2 cellular contexts compared by ENCODE assay signal in genomic region chr9:119003882-119004617, GRCh38.
TF ChIP-seq lines count a peak whose summit lies in the region.

No MANE protein-coding gene starts in this region.

TF ChIP-seq in SK-N-SH, 30 proteins besides CTCF, POLR2A, EP300 and RAD21:
- TF ChIP-seq SMC3 (IDR thresholded peaks at IDR 0.05; ENCODE audit: low read depth, low read length) (no peak), EZH2phosphoT487 (IDR thresholded peaks at IDR 0.05; ENCODE audit: borderline replicate concordance, low read depth) (no peak), POLR2AphosphoS5 (IDR thresholded peaks at IDR 0.05; ENCODE audit: low read depth, low read length) (no peak), FOXJ3 (CRISPR knock-in tag; IDR thresholded peaks at IDR 0.05) (no peak)
TF ChIP-seq in SK-N-SH: peak in this region for 0.

TF ChIP-seq in SK-N-SH treated with all-trans-retinoic acid at 6 μM for 48 hours, 23 proteins besides CTCF, POLR2A, EP300 and RAD21:
- TF ChIP-seq ESRRG (CRISPR knock-in tag; IDR thresholded peaks at IDR 0.05) (no peak), PPARA (CRISPR knock-in tag; IDR thresholded peaks at IDR 0.05; ENCODE audit: borderline replicate concordance) (no peak)
- TF ChIP-seq, protein P1, sequence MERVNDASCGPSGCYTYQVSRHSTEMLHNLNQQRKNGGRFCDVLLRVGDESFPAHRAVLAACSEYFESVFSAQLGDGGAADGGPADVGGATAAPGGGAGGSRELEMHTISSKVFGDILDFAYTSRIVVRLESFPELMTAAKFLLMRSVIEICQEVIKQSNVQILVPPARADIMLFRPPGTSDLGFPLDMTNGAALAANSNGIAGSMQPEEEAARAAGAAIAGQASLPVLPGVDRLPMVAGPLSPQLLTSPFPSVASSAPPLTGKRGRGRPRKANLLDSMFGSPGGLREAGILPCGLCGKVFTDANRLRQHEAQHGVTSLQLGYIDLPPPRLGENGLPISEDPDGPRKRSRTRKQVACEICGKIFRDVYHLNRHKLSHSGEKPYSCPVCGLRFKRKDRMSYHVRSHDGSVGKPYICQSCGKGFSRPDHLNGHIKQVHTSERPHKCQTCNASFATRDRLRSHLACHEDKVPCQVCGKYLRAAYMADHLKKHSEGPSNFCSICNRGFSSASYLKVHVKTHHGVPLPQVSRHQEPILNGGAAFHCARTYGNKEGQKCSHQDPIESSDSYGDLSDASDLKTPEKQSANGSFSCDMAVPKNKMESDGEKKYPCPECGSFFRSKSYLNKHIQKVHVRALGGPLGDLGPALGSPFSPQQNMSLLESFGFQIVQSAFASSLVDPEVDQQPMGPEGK (CRISPR knock-in tag; IDR thresholded peaks at IDR 0.05; ENCODE audit: borderline replicate concordance) = no peak
